Comparison of ENCODE assay signal across 8 cellular contexts in the genomic region with DNA sequence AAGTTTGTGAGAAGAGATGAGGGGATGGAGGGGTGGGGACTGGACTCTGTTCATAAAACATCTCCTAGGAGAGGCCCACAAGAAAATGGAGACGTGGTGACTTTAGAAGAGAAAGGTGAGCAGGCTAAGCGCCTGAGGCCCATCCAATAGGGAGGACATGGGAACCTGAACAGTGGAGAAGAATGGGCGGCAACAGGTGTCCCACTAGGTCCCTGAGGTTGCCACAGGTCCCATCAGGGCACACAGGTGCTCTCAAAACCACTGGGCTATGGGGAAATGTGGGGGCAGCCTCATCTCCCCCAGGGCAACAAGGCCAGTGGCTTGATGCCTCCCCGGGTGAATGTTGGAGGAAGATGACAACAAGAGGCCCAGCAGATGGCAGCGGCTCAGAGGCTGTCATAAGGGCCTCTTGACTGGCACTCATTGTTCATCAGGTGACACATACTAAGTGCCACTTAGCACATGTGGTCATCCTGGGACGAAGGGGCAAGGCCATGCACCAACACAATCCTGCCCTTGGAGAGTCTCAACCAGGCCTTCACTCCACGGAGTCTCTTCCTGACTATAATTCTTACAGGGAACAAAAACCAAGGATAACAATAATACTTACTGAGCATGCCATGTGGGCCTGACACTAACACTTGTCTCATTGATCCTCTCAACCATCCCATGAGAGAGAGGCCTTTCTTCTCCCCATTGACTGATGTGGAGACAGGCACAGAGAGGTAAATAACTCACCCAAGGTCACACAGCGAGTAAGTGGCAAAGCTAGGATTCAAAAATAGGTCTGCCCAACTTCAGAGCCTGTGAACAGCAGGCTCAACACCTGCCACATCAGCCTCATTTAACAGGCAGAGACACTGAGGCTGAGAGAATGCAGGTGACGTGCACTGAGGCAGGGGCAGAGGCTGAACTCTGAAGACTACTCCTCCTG.
DNase-seq lines count a peak whose midpoint lies in the region; ATAC-seq lines count a peak whose summit lies in the region.

No MANE protein-coding gene starts in this region.

- intact Hi-C loops in head of caudate nucleus (cut with DNase I), result no loop called here

- ATAC-seq in GM21367 (IDR thresholded peaks at IDR 0.05; ENCODE audit: unreplicated experiment), result no peak

- DNase-seq in activated gamma-delta T cell treated with Interleukin-2 at 50 U/mL for 16 hours, result peak; percentile 26
- DNase-seq in activated gamma-delta T cell (lab: John Stamatoyannopoulos, UW), result no peak
- peak; percentile 45 for DNase-seq in SHP77 treated with DMSO at 0.1 percent for 48 hours (lab: John Stamatoyannopoulos, UW)
- DNase-seq in head of caudate nucleus, result peak in 27 of 42 donors; percentile 41 to 86 (median 69)
- DNase-seq in stimulated activated CD4-positive, alpha-beta T cell treated with anti-CD3 and anti-CD28 coated beads, Interleukin-15, amount 100 ng/mL, for 24 hours, result peak; percentile 19
- no peak for DNase-seq in SIG-M5 treated with dmso at 0.1 percent for 504 hours (lab: John Stamatoyannopoulos, UW; ENCODE audit: unreplicated experiment)
- no peak for DNase-seq in cerebellar nuclear complex (lab: John Stamatoyannopoulos, UW)

Comparison
In these comparisons a context has a peak if more than half of its experiments do, and no peak if none do; other contexts are left out.
1. DNase-seq: peak in activated gamma-delta T cell treated with Interleukin-2 at 50 U/mL for 16 hours (single experiment), SHP77 treated with DMSO at 0.1 percent for 48 hours (single experiment), head of caudate nucleus (27 of 42) and stimulated activated CD4-positive, alpha-beta T cell treated with anti-CD3 and anti-CD28 coated beads, Interleukin-15, amount 100 ng/mL, for 24 hours (single experiment); none in activated gamma-delta T cell (single experiment), SIG-M5 treated with dmso at 0.1 percent for 504 hours (single experiment) and cerebellar nuclear complex (0 of 2).